ENCODE assay signal across 1 cellular context in the genomic region with DNA sequence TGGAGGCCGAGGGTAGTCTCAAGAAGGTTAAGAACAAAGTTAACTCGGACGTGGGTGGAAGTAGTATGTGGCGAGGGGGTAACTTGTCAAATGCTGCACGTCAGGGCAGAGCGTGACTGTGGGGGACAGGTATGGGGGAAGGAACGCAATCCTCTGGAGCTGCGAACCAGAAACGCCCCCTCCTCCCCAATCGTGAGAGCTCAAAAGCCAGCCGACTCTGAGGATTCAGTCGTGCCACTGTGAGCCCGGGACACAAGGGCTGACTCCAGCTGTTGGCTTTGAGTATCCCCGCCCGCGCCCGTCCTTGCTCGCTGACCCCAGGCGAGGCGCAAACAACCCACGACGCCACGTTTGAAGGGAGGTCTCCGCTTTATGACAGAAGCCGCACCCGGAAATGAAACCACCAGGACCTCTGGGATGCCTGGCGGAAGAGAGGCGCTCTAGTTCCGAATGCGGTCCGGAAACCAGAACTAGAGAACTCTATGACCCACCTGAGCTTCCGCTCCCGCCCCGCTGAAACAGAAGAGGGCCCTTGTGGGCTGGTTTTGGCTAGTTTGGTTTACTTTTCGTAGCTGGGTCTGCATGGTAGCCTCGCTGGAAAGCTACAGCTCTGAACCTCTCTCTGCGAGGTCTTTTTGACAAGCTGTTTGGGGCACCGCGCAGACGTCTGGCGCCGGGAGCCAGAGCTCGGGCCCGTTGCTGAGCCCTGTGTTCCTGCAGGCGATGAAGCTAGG.
TF ChIP-seq lines count a peak whose summit lies in the region.

TSS of gene PEX12 (minus strand) at position 377 of the 734 bp plus-strand sequence. CDS start 550 bp downstream, outside the sequence.

TF ChIP-seq in K562, 482 proteins besides CTCF, POLR2A, EP300 and RAD21 (continued from another document and continues in another):
- TF ChIP-seq, protein P1, sequence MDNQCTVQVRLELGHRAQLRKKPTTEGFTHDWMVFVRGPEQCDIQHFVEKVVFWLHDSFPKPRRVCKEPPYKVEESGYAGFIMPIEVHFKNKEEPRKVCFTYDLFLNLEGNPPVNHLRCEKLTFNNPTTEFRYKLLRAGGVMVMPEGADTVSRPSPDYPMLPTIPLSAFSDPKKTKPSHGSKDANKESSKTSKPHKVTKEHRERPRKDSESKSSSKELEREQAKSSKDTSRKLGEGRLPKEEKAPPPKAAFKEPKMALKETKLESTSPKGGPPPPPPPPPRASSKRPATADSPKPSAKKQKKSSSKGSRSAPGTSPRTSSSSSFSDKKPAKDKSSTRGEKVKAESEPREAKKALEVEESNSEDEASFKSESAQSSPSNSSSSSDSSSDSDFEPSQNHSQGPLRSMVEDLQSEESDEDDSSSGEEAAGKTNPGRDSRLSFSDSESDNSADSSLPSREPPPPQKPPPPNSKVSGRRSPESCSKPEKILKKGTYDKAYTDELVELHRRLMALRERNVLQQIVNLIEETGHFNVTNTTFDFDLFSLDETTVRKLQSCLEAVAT (IDR thresholded peaks at IDR 0.05), result peak in 1 of 2 experiments; percentile 54; a peak in 1 of 4 replicates
- no peak for TF ChIP-seq ZNF124 (CRISPR knock-in tag; IDR thresholded peaks at IDR 0.05)
- TF ChIP-seq, protein P2, sequence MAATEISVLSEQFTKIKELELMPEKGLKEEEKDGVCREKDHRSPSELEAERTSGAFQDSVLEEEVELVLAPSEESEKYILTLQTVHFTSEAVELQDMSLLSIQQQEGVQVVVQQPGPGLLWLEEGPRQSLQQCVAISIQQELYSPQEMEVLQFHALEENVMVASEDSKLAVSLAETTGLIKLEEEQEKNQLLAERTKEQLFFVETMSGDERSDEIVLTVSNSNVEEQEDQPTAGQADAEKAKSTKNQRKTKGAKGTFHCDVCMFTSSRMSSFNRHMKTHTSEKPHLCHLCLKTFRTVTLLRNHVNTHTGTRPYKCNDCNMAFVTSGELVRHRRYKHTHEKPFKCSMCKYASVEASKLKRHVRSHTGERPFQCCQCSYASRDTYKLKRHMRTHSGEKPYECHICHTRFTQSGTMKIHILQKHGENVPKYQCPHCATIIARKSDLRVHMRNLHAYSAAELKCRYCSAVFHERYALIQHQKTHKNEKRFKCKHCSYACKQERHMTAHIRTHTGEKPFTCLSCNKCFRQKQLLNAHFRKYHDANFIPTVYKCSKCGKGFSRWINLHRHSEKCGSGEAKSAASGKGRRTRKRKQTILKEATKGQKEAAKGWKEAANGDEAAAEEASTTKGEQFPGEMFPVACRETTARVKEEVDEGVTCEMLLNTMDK (IDR thresholded peaks at IDR 0.05; ENCODE audit: borderline replicate concordance, insufficient read depth, low read depth, low read length, poor library complexity, severe bottlenecking), result peak; percentile 69
- TF ChIP-seq, protein P3, sequence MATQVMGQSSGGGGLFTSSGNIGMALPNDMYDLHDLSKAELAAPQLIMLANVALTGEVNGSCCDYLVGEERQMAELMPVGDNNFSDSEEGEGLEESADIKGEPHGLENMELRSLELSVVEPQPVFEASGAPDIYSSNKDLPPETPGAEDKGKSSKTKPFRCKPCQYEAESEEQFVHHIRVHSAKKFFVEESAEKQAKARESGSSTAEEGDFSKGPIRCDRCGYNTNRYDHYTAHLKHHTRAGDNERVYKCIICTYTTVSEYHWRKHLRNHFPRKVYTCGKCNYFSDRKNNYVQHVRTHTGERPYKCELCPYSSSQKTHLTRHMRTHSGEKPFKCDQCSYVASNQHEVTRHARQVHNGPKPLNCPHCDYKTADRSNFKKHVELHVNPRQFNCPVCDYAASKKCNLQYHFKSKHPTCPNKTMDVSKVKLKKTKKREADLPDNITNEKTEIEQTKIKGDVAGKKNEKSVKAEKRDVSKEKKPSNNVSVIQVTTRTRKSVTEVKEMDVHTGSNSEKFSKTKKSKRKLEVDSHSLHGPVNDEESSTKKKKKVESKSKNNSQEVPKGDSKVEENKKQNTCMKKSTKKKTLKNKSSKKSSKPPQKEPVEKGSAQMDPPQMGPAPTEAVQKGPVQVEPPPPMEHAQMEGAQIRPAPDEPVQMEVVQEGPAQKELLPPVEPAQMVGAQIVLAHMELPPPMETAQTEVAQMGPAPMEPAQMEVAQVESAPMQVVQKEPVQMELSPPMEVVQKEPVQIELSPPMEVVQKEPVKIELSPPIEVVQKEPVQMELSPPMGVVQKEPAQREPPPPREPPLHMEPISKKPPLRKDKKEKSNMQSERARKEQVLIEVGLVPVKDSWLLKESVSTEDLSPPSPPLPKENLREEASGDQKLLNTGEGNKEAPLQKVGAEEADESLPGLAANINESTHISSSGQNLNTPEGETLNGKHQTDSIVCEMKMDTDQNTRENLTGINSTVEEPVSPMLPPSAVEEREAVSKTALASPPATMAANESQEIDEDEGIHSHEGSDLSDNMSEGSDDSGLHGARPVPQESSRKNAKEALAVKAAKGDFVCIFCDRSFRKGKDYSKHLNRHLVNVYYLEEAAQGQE (CRISPR knock-in tag; IDR thresholded peaks at IDR 0.05; ENCODE audit: low read depth), result no peak
- TF ChIP-seq, protein P4, sequence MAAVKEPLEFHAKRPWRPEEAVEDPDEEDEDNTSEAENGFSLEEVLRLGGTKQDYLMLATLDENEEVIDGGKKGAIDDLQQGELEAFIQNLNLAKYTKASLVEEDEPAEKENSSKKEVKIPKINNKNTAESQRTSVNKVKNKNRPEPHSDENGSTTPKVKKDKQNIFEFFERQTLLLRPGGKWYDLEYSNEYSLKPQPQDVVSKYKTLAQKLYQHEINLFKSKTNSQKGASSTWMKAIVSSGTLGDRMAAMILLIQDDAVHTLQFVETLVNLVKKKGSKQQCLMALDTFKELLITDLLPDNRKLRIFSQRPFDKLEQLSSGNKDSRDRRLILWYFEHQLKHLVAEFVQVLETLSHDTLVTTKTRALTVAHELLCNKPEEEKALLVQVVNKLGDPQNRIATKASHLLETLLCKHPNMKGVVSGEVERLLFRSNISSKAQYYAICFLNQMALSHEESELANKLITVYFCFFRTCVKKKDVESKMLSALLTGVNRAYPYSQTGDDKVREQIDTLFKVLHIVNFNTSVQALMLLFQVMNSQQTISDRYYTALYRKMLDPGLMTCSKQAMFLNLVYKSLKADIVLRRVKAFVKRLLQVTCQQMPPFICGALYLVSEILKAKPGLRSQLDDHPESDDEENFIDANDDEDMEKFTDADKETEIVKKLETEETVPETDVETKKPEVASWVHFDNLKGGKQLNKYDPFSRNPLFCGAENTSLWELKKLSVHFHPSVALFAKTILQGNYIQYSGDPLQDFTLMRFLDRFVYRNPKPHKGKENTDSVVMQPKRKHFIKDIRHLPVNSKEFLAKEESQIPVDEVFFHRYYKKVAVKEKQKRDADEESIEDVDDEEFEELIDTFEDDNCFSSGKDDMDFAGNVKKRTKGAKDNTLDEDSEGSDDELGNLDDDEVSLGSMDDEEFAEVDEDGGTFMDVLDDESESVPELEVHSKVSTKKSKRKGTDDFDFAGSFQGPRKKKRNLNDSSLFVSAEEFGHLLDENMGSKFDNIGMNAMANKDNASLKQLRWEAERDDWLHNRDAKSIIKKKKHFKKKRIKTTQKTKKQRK (IDR thresholded peaks at IDR 0.05; ENCODE audit: borderline replicate concordance, low read depth, low read length), result no peak
- no peak for TF ChIP-seq ETS2 (tag; IDR thresholded peaks at IDR 0.05; ENCODE audit: borderline replicate concordance, poor library complexity, severe bottlenecking)
- TF ChIP-seq ZC3H4 (CRISPR knock-in tag; IDR thresholded peaks at IDR 0.05; ENCODE audit: borderline replicate concordance), result no peak
- no peak for TF ChIP-seq U2AF1 (optimal IDR thresholded peaks at IDR 0.05; ENCODE audit: low read depth, low read length)
- no peak for TF ChIP-seq MCM3 (IDR thresholded peaks at IDR 0.05)
- peak; percentile 98 for TF ChIP-seq ELF2 (CRISPR knock-in tag; IDR thresholded peaks at IDR 0.05)
- TF ChIP-seq EHMT2 (IDR thresholded peaks at IDR 0.05), result no peak
- TF ChIP-seq ZNF253 (CRISPR knock-in tag; conservative IDR thresholded peaks at IDR 0.05), result no peak
- TF ChIP-seq, protein P5, sequence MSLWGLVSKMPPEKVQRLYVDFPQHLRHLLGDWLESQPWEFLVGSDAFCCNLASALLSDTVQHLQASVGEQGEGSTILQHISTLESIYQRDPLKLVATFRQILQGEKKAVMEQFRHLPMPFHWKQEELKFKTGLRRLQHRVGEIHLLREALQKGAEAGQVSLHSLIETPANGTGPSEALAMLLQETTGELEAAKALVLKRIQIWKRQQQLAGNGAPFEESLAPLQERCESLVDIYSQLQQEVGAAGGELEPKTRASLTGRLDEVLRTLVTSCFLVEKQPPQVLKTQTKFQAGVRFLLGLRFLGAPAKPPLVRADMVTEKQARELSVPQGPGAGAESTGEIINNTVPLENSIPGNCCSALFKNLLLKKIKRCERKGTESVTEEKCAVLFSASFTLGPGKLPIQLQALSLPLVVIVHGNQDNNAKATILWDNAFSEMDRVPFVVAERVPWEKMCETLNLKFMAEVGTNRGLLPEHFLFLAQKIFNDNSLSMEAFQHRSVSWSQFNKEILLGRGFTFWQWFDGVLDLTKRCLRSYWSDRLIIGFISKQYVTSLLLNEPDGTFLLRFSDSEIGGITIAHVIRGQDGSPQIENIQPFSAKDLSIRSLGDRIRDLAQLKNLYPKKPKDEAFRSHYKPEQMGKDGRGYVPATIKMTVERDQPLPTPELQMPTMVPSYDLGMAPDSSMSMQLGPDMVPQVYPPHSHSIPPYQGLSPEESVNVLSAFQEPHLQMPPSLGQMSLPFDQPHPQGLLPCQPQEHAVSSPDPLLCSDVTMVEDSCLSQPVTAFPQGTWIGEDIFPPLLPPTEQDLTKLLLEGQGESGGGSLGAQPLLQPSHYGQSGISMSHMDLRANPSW (CRISPR knock-in tag; IDR thresholded peaks at IDR 0.05), result no peak
- peak; percentile 31 for TF ChIP-seq MTA2 (IDR thresholded peaks at IDR 0.05; ENCODE audit: low read depth)
- peak in 1 of 2 experiments; percentile 29; a peak in 1 of 4 replicates for TF ChIP-seq FOXA3 (CRISPR knock-in tag; conservative IDR thresholded peaks at IDR 0.05 in 1 of 2, IDR thresholded peaks at IDR 0.05 in 1 of 2)
- TF ChIP-seq, protein P6, sequence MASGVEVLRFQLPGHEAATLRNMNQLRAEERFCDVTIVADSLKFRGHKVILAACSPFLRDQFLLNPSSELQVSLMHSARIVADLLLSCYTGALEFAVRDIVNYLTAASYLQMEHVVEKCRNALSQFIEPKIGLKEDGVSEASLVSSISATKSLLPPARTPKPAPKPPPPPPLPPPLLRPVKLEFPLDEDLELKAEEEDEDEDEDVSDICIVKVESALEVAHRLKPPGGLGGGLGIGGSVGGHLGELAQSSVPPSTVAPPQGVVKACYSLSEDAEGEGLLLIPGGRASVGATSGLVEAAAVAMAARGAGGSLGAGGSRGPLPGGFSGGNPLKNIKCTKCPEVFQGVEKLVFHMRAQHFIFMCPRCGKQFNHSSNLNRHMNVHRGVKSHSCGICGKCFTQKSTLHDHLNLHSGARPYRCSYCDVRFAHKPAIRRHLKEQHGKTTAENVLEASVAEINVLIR (CRISPR knock-in tag; IDR thresholded peaks at IDR 0.05), result peak; percentile 85
- TF ChIP-seq SETDB1 (IDR thresholded peaks at IDR 0.05; ENCODE audit: low read length), result no peak
- no peak for TF ChIP-seq KLF10 (CRISPR knock-in tag; IDR thresholded peaks at IDR 0.05)
- TF ChIP-seq, protein P7, sequence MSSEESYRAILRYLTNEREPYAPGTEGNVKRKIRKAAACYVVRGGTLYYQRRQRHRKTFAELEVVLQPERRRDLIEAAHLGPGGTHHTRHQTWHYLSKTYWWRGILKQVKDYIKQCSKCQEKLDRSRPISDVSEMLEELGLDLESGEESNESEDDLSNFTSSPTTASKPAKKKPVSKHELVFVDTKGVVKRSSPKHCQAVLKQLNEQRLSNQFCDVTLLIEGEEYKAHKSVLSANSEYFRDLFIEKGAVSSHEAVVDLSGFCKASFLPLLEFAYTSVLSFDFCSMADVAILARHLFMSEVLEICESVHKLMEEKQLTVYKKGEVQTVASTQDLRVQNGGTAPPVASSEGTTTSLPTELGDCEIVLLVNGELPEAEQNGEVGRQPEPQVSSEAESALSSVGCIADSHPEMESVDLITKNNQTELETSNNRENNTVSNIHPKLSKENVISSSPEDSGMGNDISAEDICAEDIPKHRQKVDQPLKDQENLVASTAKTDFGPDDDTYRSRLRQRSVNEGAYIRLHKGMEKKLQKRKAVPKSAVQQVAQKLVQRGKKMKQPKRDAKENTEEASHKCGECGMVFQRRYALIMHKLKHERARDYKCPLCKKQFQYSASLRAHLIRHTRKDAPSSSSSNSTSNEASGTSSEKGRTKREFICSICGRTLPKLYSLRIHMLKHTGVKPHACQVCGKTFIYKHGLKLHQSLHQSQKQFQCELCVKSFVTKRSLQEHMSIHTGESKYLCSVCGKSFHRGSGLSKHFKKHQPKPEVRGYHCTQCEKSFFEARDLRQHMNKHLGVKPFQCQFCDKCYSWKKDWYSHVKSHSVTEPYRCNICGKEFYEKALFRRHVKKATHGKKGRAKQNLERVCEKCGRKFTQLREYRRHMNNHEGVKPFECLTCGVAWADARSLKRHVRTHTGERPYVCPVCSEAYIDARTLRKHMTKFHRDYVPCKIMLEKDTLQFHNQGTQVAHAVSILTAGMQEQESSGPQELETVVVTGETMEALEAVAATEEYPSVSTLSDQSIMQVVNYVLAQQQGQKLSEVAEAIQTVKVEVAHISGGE (CRISPR knock-in tag; IDR thresholded peaks at IDR 0.05), result peak in 2 of 3 experiments; percentile 46 to 93; a peak in 3 of 6 replicates
- TF ChIP-seq PTRF (tag; IDR thresholded peaks at IDR 0.05), result no peak
- no peak for TF ChIP-seq ZNF165 (CRISPR knock-in tag; IDR thresholded peaks at IDR 0.05; ENCODE audit: borderline replicate concordance)
- no peak for TF ChIP-seq TCF7L2 (IDR thresholded peaks at IDR 0.05; ENCODE audit: low read depth, low read length)
- peak; percentile 80 for TF ChIP-seq HMGN3 (IDR thresholded peaks at IDR 0.05; ENCODE audit: borderline replicate concordance, extremely low read depth, insufficient read length, low read depth, low read length)
- no peak for TF ChIP-seq ARHGAP35 (IDR thresholded peaks at IDR 0.05; ENCODE audit: partially characterized antibody)
- no peak for TF ChIP-seq CREBBP (IDR thresholded peaks at IDR 0.05; ENCODE audit: low read depth, low read length)
- 0 out of 2 replicates have a peak, but pooled peaks have one; percentile 8 for TF ChIP-seq CAMTA2 (CRISPR knock-in tag; conservative IDR thresholded peaks at IDR 0.05)
- no peak for TF ChIP-seq RBM39 (optimal IDR thresholded peaks at IDR 0.05; ENCODE audit: low read depth, low read length)
- no peak for TF ChIP-seq HOXB6 (CRISPR knock-in tag; IDR thresholded peaks at IDR 0.05; ENCODE audit: borderline replicate concordance)
- TF ChIP-seq XRCC3 (IDR thresholded peaks at IDR 0.05), result no peak
- TF ChIP-seq ZNF57 (CRISPR knock-in tag; IDR thresholded peaks at IDR 0.05), result no peak
- peak; percentile 86 to 95 for TF ChIP-seq MNT (conservative IDR thresholded peaks at IDR 0.05)
- peak; percentile 73 for TF ChIP-seq KLF16 (IDR thresholded peaks at IDR 0.05)
- TF ChIP-seq KLF1 (tag; IDR thresholded peaks at IDR 0.05), result peak; percentile 67; the same call in 1 of the 2 replicates
- TF ChIP-seq PHF20 (IDR thresholded peaks at IDR 0.05; ENCODE audit: partially characterized antibody), result peak; percentile 91
- TF ChIP-seq ZNF274 (IDR thresholded peaks at IDR 0.05; ENCODE audit: borderline replicate concordance, low read depth, low read length), result no peak
- TF ChIP-seq SMAD2 (IDR thresholded peaks at IDR 0.05; ENCODE audit: low read depth, low read length), result no peak
